ENCODE assay signal across 29 cellular contexts in genomic region chr5:102826629-102827028, GRCh38.
DNase-seq lines count a peak whose midpoint lies in the region; ATAC-seq, FAIRE-seq and TF ChIP-seq lines count a peak whose summit lies in the region.
"Had no signal": no experiment of that assay in that cellular context is flagged by ENCODE, and none has a peak within 500 bp of the region (broad histone marks: within the 10 kb centered on the region; RNA-seq: fewer than 3 reads in every experiment).

No MANE protein-coding gene starts in this region.

- CTCF ChIA-PET in A549 (lab: Yijun Ruan, JAX) (interaction anchor here (1.0 kb wide), 1 partner anchor 145 kb away, joined by 3 read pairs; no protein-coding TSS in a partner anchor), PC-3 (lab: Charles Lee) (interaction anchor here (0.6 kb wide), 1 partner anchor 253 kb away, joined by 3 read pairs; no protein-coding TSS in a partner anchor)

- H3K4me2 ChIP-seq in A549, result no peak overlapping the region
- no peak overlapping the region for H3K4me2 ChIP-seq in PC-3 (ENCODE audit: low read length)
- H3K4me2 ChIP-seq: KMS-11 had no signal

- ATAC-seq in A549 (no peak), PC-3 (peak; percentile 75)
- ATAC-seq: GM12878; left lung; right cardiac atrium; stimulated activated naive CD8-positive, alpha-beta T cell treated with anti-CD3 and anti-CD28 coated beads, Interleukin-15, Interleukin-2, amounts not matched to agents 100 U/mL and 50 U/mL, for 24 hours; upper lobe of right lung had no signal

- no peaks in the 10 kb centered on the region for H3K4me1 ChIP-seq in A549
- H3K4me1 ChIP-seq in PC-3 (ENCODE audit: insufficient read depth, low read length), result peaks cover 9% of the 10 kb centered on the region
- H3K4me1 ChIP-seq: HAP-1, upper lobe of right lung had no signal

- no peaks in the 10 kb centered on the region for H3F3A ChIP-seq in PC-3 (ENCODE audit: low read length, unreplicated experiment)

- BruUV-seq in PC-3 (replicated peaks; lab: Mats Ljungman, UMichigan), result no TSS peak

- H3K9me2 ChIP-seq in PC-3 (replicated peaks; ENCODE audit: low read length), result no peaks in the 10 kb centered on the region

- H3K4me3 ChIP-seq in A549 (no peak overlapping the region), PC-3 (ENCODE audit: low read length) (no peak overlapping the region)
- H3K4me3 ChIP-seq: GM12878, HAP-1, left lung, upper lobe of right lung had no signal

- intact Hi-C loops in PC-3 (cut with micrococcal nuclease), result no loop called here

- DNase-seq in A549 (ENCODE audit: low read depth in 1 of 2, low spot score in 1 of 2) (no peak), HT-29 (ENCODE audit: low spot score) (peak; percentile 72), PC-3 (peak; percentile 47), T-helper 9 cell (no peak), DMS 273 (lab: John Stamatoyannopoulos, UW; ENCODE audit: unreplicated experiment) (no peak), NCI-H748 treated with DMSO at 0.1 percent for 48 hours (lab: John Stamatoyannopoulos, UW) (no peak)
- no peak for DNase-seq in activated CD4-positive, alpha-beta T cell treated with anti-CD3 and anti-CD28 coated beads, Interleukin-2, amount 50 U/mL, for 48 hours
- DNase-seq: activated CD4-positive, alpha-beta T cell treated with anti-CD3 and anti-CD28 coated beads, Interleukin-2, amount 50 U/mL, for 4 hours; activated gamma-delta T cell treated with Interleukin-2 at 50 U/mL for 16 hours; activated naive CD8-positive, alpha-beta T cell treated with anti-CD3 and anti-CD28 coated beads, Interleukin-2, amount 10 ng/mL, durations not matched to agents 7 days and 5 days; activated T-cell treated with anti-CD3 and anti-CD28 coated beads, Interleukin-2, amount 50 U/mL, for 48 hours; aorta; CD4-positive, alpha-beta T cell; effector CD8-positive, alpha-beta T cell; erythroblast; glutamatergic neuron; left lung; NCI-H1930; NCI-H2171 treated with DMSO at 0.1 percent for 48 hours; NCI-H510A treated with DMSO at 0.1 percent for 48 hours; right cardiac atrium; stimulated activated CD4-positive, alpha-beta T cell treated with anti-CD3 and anti-CD28 coated beads, Interleukin-1b, Interleukin-23, amount 100 ng/mL, for 48 hours; stimulated activated naive CD8-positive, alpha-beta T cell treated with anti-CD3 and anti-CD28 coated beads, Interleukin-15, Interleukin-2, amounts not matched to agents 100 U/mL and 50 U/mL, for 24 hours; upper lobe of right lung had no signal

- H4K20me1 ChIP-seq in PC-3 (ENCODE audit: low read length), result no peaks in the 10 kb centered on the region

- H2AFZ ChIP-seq in PC-3 (ENCODE audit: low read length), result no peak overlapping the region

- H3K27ac ChIP-seq in A549 (no peak overlapping the region), PC-3 (ENCODE audit: low read length) (no peak overlapping the region)
- H3K27ac ChIP-seq: KMS-11, left lung, RWPE1, upper lobe of right lung had no signal

- no peak for TF ChIP-seq POLR2A in A549 (IDR thresholded peaks at IDR 0.05; ENCODE audit: low read length)

- TF ChIP-seq CTCF in A549 (IDR thresholded peaks at IDR 0.05), result no peak
- no peak for TF ChIP-seq CTCF in PC-3 (conservative IDR thresholded peaks at IDR 0.05; ENCODE audit: low read depth, low read length)

- H3K9me3 ChIP-seq in A549, result no peaks in the 10 kb centered on the region
- no peaks in the 10 kb centered on the region for H3K9me3 ChIP-seq in PC-3 (ENCODE audit: low read length)
- H3K9me3 ChIP-seq: HAP-1, left lung, upper lobe of right lung had no signal

- TF ChIP-seq RAD21 in A549 (conservative IDR thresholded peaks at IDR 0.05 in 1 of 2, IDR thresholded peaks at IDR 0.05 in 1 of 2), result no peak

- TF ChIP-seq EP300 in A549 (IDR thresholded peaks at IDR 0.05), result no peak

- no peaks in the 10 kb centered on the region for H3K27me3 ChIP-seq in PC-3 (ENCODE audit: low read length)
- H3K27me3 ChIP-seq: left lung, upper lobe of right lung had no signal

- H3K79me2 ChIP-seq in PC-3 (ENCODE audit: low read length), result no peaks in the 10 kb centered on the region

- FAIRE-seq in A549 (lab: Jason Lieb, UNC) (no peak), islet of Langerhans (lab: Jason Lieb, UNC) (peak; percentile 21)
- FAIRE-seq: GM12878 had no signal

- POLR2A ChIA-PET in A549 (lab: Yijun Ruan, JAX) (no interaction called here), PC-3 (lab: Charles Lee; ENCODE audit: unreplicated experiment) (interaction anchor here (0.7 kb wide), 1 partner anchor 132 kb away, joined by 3 read pairs; no protein-coding TSS in a partner anchor)

- H3K9ac ChIP-seq in PC-3 (ENCODE audit: low read length), result no peak overlapping the region
- H3K9ac ChIP-seq: KMS-11 had no signal

- H3K36me3 ChIP-seq in PC-3 (ENCODE audit: low read depth, low read length), result 0 out of 2 replicates have a peak, but pooled peaks cover 2% of the 10 kb centered on the region
- H3K36me3 ChIP-seq: HAP-1, left lung, upper lobe of right lung had no signal

TF ChIP-seq in A549, 52 proteins besides CTCF, POLR2A, EP300 and RAD21:
- peak; percentile 51 for TF ChIP-seq MAFK (IDR thresholded peaks at IDR 0.05; ENCODE audit: partially characterized antibody)
- no peak for TF ChIP-seq CHD2 (IDR thresholded peaks at IDR 0.05; ENCODE audit: low read length, partially characterized antibody)
- TF ChIP-seq FOSL2 (IDR thresholded peaks at IDR 0.05), result no peak
- TF ChIP-seq FOSL2 (CRISPR knock-in tag; IDR thresholded peaks at IDR 0.05), result 0 out of 2 replicates have a peak, but pooled peaks have one; percentile 27
TF ChIP-seq in A549: peak in this region for 2.

Comparison
In these comparisons a context has a peak if more than half of its experiments do, and no peak if none do; other contexts are left out.
1. DNase-seq: peak in HT-29 (single experiment) and PC-3 (single experiment); none in A549 (0 of 2), T-helper 9 cell (single experiment), activated CD4-positive, alpha-beta T cell treated with anti-CD3 and anti-CD28 coated beads, Interleukin-2, amount 50 U/mL, for 48 hours (0 of 2), DMS 273 (single experiment) and NCI-H748 treated with DMSO at 0.1 percent for 48 hours (single experiment).